In genomic region chr3:97992547-97993173, GRCh38 we compare ENCODE assay signal across 1 cellular context.
TF ChIP-seq lines count a peak whose summit lies in the region.

No MANE protein-coding gene starts in this region.

TF ChIP-seq in HepG2, 621 proteins besides CTCF, POLR2A, EP300 and RAD21 (continued from another document):
- no peak for TF ChIP-seq TIGD3 (CRISPR knock-in tag; IDR thresholded peaks at IDR 0.05; ENCODE audit: borderline replicate concordance)
- no peak for TF ChIP-seq CHD2 (IDR thresholded peaks at IDR 0.05; ENCODE audit: low read depth, low read length)
- TF ChIP-seq CHD4 (IDR thresholded peaks at IDR 0.05; ENCODE audit: borderline replicate concordance, low read length), result no peak
- TF ChIP-seq HNF1A (IDR thresholded peaks at IDR 0.05; ENCODE audit: low read depth), result peak; percentile 42; the same call in 1 of the 2 replicates
- peak; percentile 32; the same call in 1 of the 2 replicates for TF ChIP-seq HNF1A (CRISPR knock-in tag; IDR thresholded peaks at IDR 0.05; ENCODE audit: borderline replicate concordance)
- peak; percentile 46; the same call in 1 of the 2 replicates for TF ChIP-seq NR2F2 (IDR thresholded peaks at IDR 0.05; ENCODE audit: borderline replicate concordance, low read depth)
- no peak for TF ChIP-seq BRD4 (CRISPR knock-in tag; IDR thresholded peaks at IDR 0.05)
- TF ChIP-seq NCOA2 (CRISPR knock-in tag; IDR thresholded peaks at IDR 0.05), result 0 out of 2 replicates have a peak, but pooled peaks have one; percentile 12
- no peak for TF ChIP-seq ZNF629 (CRISPR knock-in tag; conservative IDR thresholded peaks at IDR 0.05)
- TF ChIP-seq ZNF24 (IDR thresholded peaks at IDR 0.05), result no peak
- peak; percentile 72; the same call in 1 of the 2 replicates for TF ChIP-seq MEIS2 (CRISPR knock-in tag; IDR thresholded peaks at IDR 0.05)
- TF ChIP-seq NFIC (IDR thresholded peaks at IDR 0.05; ENCODE audit: low read length), result no peak
- TF ChIP-seq KLF15 (CRISPR knock-in tag; IDR thresholded peaks at IDR 0.05; ENCODE audit: borderline replicate concordance), result no peak
- no peak for TF ChIP-seq ZSCAN30 (CRISPR knock-in tag; IDR thresholded peaks at IDR 0.05)
- 0 out of 2 replicates have a peak, but pooled peaks have one; percentile 20 for TF ChIP-seq BCL6 (CRISPR knock-in tag; IDR thresholded peaks at IDR 0.05)
- peak; percentile 76; the same call in 1 of the 2 replicates for TF ChIP-seq ZNF292 (CRISPR knock-in tag; IDR thresholded peaks at IDR 0.05; ENCODE audit: borderline replicate concordance, low read depth)
- no peak for TF ChIP-seq UBTF (CRISPR knock-in tag; IDR thresholded peaks at IDR 0.05)
- 0 out of 2 replicates have a peak, but pooled peaks have one; percentile 15 for TF ChIP-seq CEBPG (CRISPR knock-in tag; IDR thresholded peaks at IDR 0.05)
- TF ChIP-seq ZNF777 (CRISPR knock-in tag; IDR thresholded peaks at IDR 0.05), result no peak
- TF ChIP-seq SOX13 (IDR thresholded peaks at IDR 0.05), result peak; percentile 39; the same call in 1 of the 2 replicates
- TF ChIP-seq SOX13 (CRISPR knock-in tag; conservative IDR thresholded peaks at IDR 0.05 in 1 of 2, IDR thresholded peaks at IDR 0.05 in 1 of 2), result peak in 1 of 2 experiments; percentile 77; a peak in 2 of 4 replicates
- TF ChIP-seq ZNF609 (CRISPR knock-in tag; IDR thresholded peaks at IDR 0.05; ENCODE audit: borderline replicate concordance), result 0 out of 2 replicates have a peak, but pooled peaks have one; percentile 55
- no peak for TF ChIP-seq ZNF451 (CRISPR knock-in tag; IDR thresholded peaks at IDR 0.05)
- TF ChIP-seq TBX2 (CRISPR knock-in tag; IDR thresholded peaks at IDR 0.05; ENCODE audit: borderline replicate concordance), result peak; percentile 86
- no peak for TF ChIP-seq CENPBD1 (CRISPR knock-in tag; IDR thresholded peaks at IDR 0.05; ENCODE audit: borderline replicate concordance, low read depth)
- TF ChIP-seq SNAPC2 (CRISPR knock-in tag; IDR thresholded peaks at IDR 0.05), result no peak
- no peak for TF ChIP-seq NR2F1 (CRISPR knock-in tag; IDR thresholded peaks at IDR 0.05)
- TF ChIP-seq AHR (CRISPR knock-in tag; IDR thresholded peaks at IDR 0.05), result no peak
- no peak for TF ChIP-seq ASH2L (IDR thresholded peaks at IDR 0.05; ENCODE audit: insufficient read length, low read depth, low read length)
- no peak for TF ChIP-seq BRCA1 (CRISPR knock-in tag; IDR thresholded peaks at IDR 0.05)
- TF ChIP-seq ZNF260 (CRISPR knock-in tag; IDR thresholded peaks at IDR 0.05; ENCODE audit: borderline replicate concordance, low read depth), result no peak
- TF ChIP-seq MXD4 (CRISPR knock-in tag; IDR thresholded peaks at IDR 0.05), result no peak
- TF ChIP-seq ATF5 (CRISPR knock-in tag; IDR thresholded peaks at IDR 0.05; ENCODE audit: low read depth), result no peak
- TF ChIP-seq ARID5B (CRISPR knock-in tag; IDR thresholded peaks at IDR 0.05), result peak; percentile 63; the same call in 1 of the 2 replicates
- no peak for TF ChIP-seq IRX3 (CRISPR knock-in tag; IDR thresholded peaks at IDR 0.05; ENCODE audit: borderline replicate concordance, low read depth)
- TF ChIP-seq ESRRA (CRISPR knock-in tag; IDR thresholded peaks at IDR 0.05; ENCODE audit: low read depth), result 0 out of 2 replicates have a peak, but pooled peaks have one; percentile 38
- peak; percentile 52 for TF ChIP-seq HDAC2 (CRISPR knock-in tag; IDR thresholded peaks at IDR 0.05)
- TF ChIP-seq CREBL2 (CRISPR knock-in tag; IDR thresholded peaks at IDR 0.05; ENCODE audit: borderline replicate concordance), result no peak
- no peak for TF ChIP-seq REL (CRISPR knock-in tag; conservative IDR thresholded peaks at IDR 0.05)
- TF ChIP-seq ZNF414 (CRISPR knock-in tag; IDR thresholded peaks at IDR 0.05), result no peak
- TF ChIP-seq FOXP1 (IDR thresholded peaks at IDR 0.05), result no peak
- TF ChIP-seq FOXP1 (CRISPR knock-in tag; IDR thresholded peaks at IDR 0.05), result peak; percentile 52; the same call in 1 of the 2 replicates
- TF ChIP-seq TFAP4 (IDR thresholded peaks at IDR 0.05; ENCODE audit: borderline replicate concordance, low read depth), result no peak; the same call in 1 of the 2 replicates
- TF ChIP-seq PHF21A (CRISPR knock-in tag; IDR thresholded peaks at IDR 0.05), result peak; percentile 42; the same call in 1 of the 2 replicates
- no peak for TF ChIP-seq PCBP1 (IDR thresholded peaks at IDR 0.05; ENCODE audit: borderline replicate concordance, low read depth, low read length)
